ENCODE assay signal across 8 cellular contexts in the genomic region with DNA sequence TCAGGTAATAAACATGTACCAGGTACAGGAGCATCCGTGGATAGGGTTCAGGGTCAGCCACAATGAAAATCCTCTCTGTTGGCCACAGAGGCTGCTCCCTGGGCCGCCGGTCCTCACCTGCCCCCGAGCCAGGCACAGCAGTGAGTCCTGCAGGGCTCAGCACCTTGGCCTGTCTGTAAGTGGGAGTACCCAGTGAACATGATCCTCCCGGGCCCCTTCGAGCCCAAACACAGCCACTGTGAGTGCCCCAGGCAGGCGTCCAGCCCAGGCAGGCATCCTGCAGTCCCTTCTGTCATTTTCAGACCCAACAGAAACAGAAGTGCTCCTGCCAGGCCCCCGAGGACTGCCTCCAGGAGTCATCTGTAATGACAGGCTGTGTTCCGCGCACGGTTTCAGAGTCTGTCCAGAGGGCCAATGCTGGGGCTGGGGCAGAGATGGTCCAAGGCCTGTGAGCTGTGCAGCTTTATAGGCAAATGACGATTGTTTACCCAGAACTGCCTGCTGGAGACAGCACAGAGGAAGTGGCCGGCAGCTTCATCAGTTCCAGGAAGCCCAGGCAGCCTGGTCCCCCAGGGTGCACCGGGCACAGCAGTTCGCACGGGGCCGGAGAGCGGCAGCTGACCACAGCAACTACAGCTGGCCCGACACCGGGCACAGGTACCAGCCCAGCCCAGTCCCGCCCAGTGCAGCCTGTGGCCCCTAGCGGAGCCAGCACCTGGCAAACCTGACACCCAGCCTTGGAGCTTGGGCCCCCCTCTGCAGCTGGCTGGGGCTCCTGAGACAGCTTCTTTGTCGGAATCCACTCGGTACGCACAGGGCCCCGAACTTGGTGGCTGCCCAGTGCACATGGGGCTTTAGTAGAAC. TPM values are rescaled to one million over a fixed set of nuclear protein-coding genes. Genes with fewer than 3 reads are reported as not detected.
DNase-seq lines count a peak whose midpoint lies in the region; ATAC-seq and TF ChIP-seq lines count a peak whose summit lies in the region.
"Had no signal": no experiment of that assay in that cellular context is flagged by ENCODE, and none has a peak within 500 bp of the region (broad histone marks: within the 10 kb centered on the region; RNA-seq: fewer than 3 reads in every experiment).

No MANE protein-coding gene starts in this region.

- peak overlapping the region; percentile 90 for H3K27ac Mint-ChIP-seq in T-helper 17 cell

- H3K27ac ChIP-seq in neutrophil, result peak overlapping the region; percentile 90
- H3K27ac ChIP-seq: SK-N-MC had no signal

- peak overlapping the region; percentile 75 for H3K4me3 Mint-ChIP-seq in T-helper 17 cell

- H3K4me1 ChIP-seq in neutrophil (ENCODE audit: control insufficient read depth in 1 of 2, insufficient read depth in 1 of 2, low read depth in 1 of 2, low read length in 1 of 2), result peaks cover 46 to 49% of the 10 kb centered on the region in 2 experiments

- H3K4me3 ChIP-seq in neutrophil (ENCODE audit: low read depth in 1 of 2, low read length in 1 of 2), result peak overlapping the region; percentile 39 to 48
- H3K4me3 ChIP-seq: SK-N-MC had no signal

- no peaks in the 10 kb centered on the region for H3K9me3 ChIP-seq in T-helper 17 cell (ENCODE audit: control insufficient read depth, low read length, poor library complexity, severe bottlenecking)
- H3K9me3 ChIP-seq in neutrophil, result no peaks in the 10 kb centered on the region

- H3K4me1 Mint-ChIP-seq in T-helper 17 cell, result peaks cover 26% of the 10 kb centered on the region

- peak; percentile 12 for TF ChIP-seq CTCF in neutrophil (IDR thresholded peaks at IDR 0.05)

- DNase-seq in T-helper 17 cell, result no peak
- DNase-seq in SW480 (ENCODE audit: low spot score), result no peak
- DNase-seq in NCI-H748 (lab: John Stamatoyannopoulos, UW; ENCODE audit: unreplicated experiment), result no peak

- no peaks in the 10 kb centered on the region for H3K27me3 Mint-ChIP-seq in T-helper 17 cell

- H3K27me3 ChIP-seq in neutrophil, result no peaks in the 10 kb centered on the region

- ATAC-seq in GM21576 (IDR thresholded peaks at IDR 0.05; ENCODE audit: unreplicated experiment) (peak; percentile 27), T-helper 17 cell (peak; percentile 30), esophagus mucosa (peak; percentile 11), GM18873 (IDR thresholded peaks at IDR 0.05; ENCODE audit: low FRiP score, unreplicated experiment) (no peak)

- no peaks in the 10 kb centered on the region for H3K36me3 Mint-ChIP-seq in T-helper 17 cell (ENCODE audit: low read depth)

- no peaks in the 10 kb centered on the region for H3K36me3 ChIP-seq in neutrophil

RNA-seq across cellular contexts. Expression of a gene that starts 13.2 kb away (rescaled TPM):
- total RNA-seq in T-helper 17 cell, result 10 to 100 TPM; 50.4 to 53.9 TPM
- 198 TPM for total RNA-seq in esophagus mucosa
